Comparison of ENCODE assay signal across 17 cellular contexts in genomic region chr9:523444-523843, GRCh38. TPM values are rescaled to one million over a fixed set of nuclear protein-coding genes. Genes with fewer than 3 reads are reported as not detected.
A peak's percentile ranks its signal among the peaks of the same experiment; 100 is the strongest.
DNase-seq lines count a peak whose midpoint lies in the region; ATAC-seq and TF ChIP-seq lines count a peak whose summit lies in the region.
"Had no signal": no experiment of that assay in that cellular context is flagged by ENCODE, and none has a peak within 500 bp of the region (broad histone marks: within the 10 kb centered on the region; RNA-seq: fewer than 3 reads in every experiment).

No MANE protein-coding gene starts in this region.

- POLR2A ChIA-PET in MCF 10A (lab: Yijun Ruan, JAX): no interaction called here
- POLR2A ChIA-PET in WTC11 (lab: Charles Lee): no interaction called here

- no peaks in the 10 kb centered on the region for H3K9me3 ChIP-seq in breast epithelium
- H3K9me3 ChIP-seq in right cardiac atrium (ENCODE audit: control insufficient read depth, low read length): no peaks in the 10 kb centered on the region
- H3K9me3 ChIP-seq in uterus: no peaks in the 10 kb centered on the region
- H3K9me3 ChIP-seq: BLaER1 had no signal

- no peak overlapping the region for H3K4me3 ChIP-seq in breast epithelium
- H3K4me3 ChIP-seq in right cardiac atrium (ENCODE audit: low read length): no peak overlapping the region
- no peak overlapping the region for H3K4me3 ChIP-seq in uterus
- H3K4me3 ChIP-seq: BLaER1, PC-9 had no signal

- no peaks in the 10 kb centered on the region for H3K4me1 ChIP-seq in breast epithelium
- H3K4me1 ChIP-seq in right cardiac atrium (ENCODE audit: control insufficient read depth, insufficient read depth, low read length): peaks cover 12% of the 10 kb centered on the region
- H3K4me1 ChIP-seq in uterus: peaks cover 0 to 11% of the 10 kb centered on the region in 2 donors
- H3K4me1 ChIP-seq: BLaER1 had no signal

- CTCF ChIA-PET in MCF 10A (lab: Yijun Ruan, JAX) (no interaction called here), WTC11 (lab: Charles Lee) (no interaction called here)

- DNase-seq in MCF 10A (ENCODE audit: unreplicated experiment): no peak
- DNase-seq in breast epithelium (ENCODE audit: low spot score in 2 of 2): no peak
- DNase-seq in WTC11 (ENCODE audit: low spot score): no peak
- no peak for DNase-seq in right cardiac atrium
- no peak for DNase-seq in uterus
- no peak for DNase-seq in COLO668 (lab: John Stamatoyannopoulos, UW; ENCODE audit: unreplicated experiment)
- DNase-seq in hypothalamus (lab: John Stamatoyannopoulos, UW): no peak
- DNase-seq: CD4-positive, CD25-positive, alpha-beta regulatory T cell; Karpas-422; MV-4-11; NCI-H1105 treated with DMSO at 0.1 percent for 48 hours; NCI-H2029 treated with DMSO at 0.1 percent for 48 hours; NCI-H526 treated with DMSO at 0.1 percent for 48 hours; PC-9; SHP77 had no signal

- TF ChIP-seq POLR2A in breast epithelium (IDR thresholded peaks at IDR 0.05) (no peak), uterus (IDR thresholded peaks at IDR 0.05) (no peak)

- peaks cover 47% of the 10 kb centered on the region for H3K36me3 Mint-ChIP-seq in MCF 10A (ENCODE audit: insufficient read depth, unreplicated experiment)
- peaks cover 5% of the 10 kb centered on the region; the same call in 1 of the 2 replicates for H3K36me3 Mint-ChIP-seq in WTC11

- no peaks in the 10 kb centered on the region for H3K27me3 ChIP-seq in breast epithelium
- no peaks in the 10 kb centered on the region for H3K27me3 ChIP-seq in right cardiac atrium (ENCODE audit: control insufficient read depth, insufficient read depth)
- H3K27me3 ChIP-seq in uterus: no peaks in the 10 kb centered on the region
- H3K27me3 ChIP-seq: BLaER1 had no signal

- intact Hi-C loops in MCF 10A (cut with micrococcal nuclease): no loop called here
- intact Hi-C loops in breast epithelium (cut with DNase I; ENCODE audit: low total_unique reads): no loop called here
- intact Hi-C loops in right cardiac atrium (cut with DNase I): no loop called here
- intact Hi-C loops in uterus (cut with DNase I; ENCODE audit: low total_unique reads): no loop called here

- BruUV-seq in MCF 10A (replicated peaks; lab: Mats Ljungman, UMichigan): no TSS peak

- H3K27ac ChIP-seq in breast epithelium (no peak overlapping the region), right cardiac atrium (ENCODE audit: low read length) (peak overlapping the region; percentile 20), uterus (peak overlapping the region; percentile 52 to 85)
- H3K27ac ChIP-seq: BLaER1, PC-9 had no signal

- 96% methylated on average over 4 of the region's 4 CpGs for whole genome bisulfite sequencing in right cardiac atrium

- ATAC-seq in WTC11 (no peak), right cardiac atrium (peak; percentile 5 to 27)
- ATAC-seq: HepG2 had no signal

- H3K4me1 Mint-ChIP-seq in MCF 10A (ENCODE audit: insufficient read depth, unreplicated experiment) (peaks cover 26% of the 10 kb centered on the region), WTC11 (peaks cover 5% of the 10 kb centered on the region)

- H3K27me3 Mint-ChIP-seq in MCF 10A (ENCODE audit: insufficient read depth, unreplicated experiment): no peaks in the 10 kb centered on the region
- no peaks in the 10 kb centered on the region for H3K27me3 Mint-ChIP-seq in WTC11 (ENCODE audit: low read depth)

- H3K27ac Mint-ChIP-seq in MCF 10A (ENCODE audit: low read depth, unreplicated experiment) (peak overlapping the region; percentile 3), WTC11 (0 out of 2 replicates have a peak overlapping the region, but pooled peaks have one; percentile 5)

- H3K9me3 Mint-ChIP-seq in MCF 10A (ENCODE audit: unreplicated experiment) (no peaks in the 10 kb centered on the region), WTC11 (no peaks in the 10 kb centered on the region)
- H3K9me3 Mint-ChIP-seq: CD4-positive, CD25-positive, alpha-beta regulatory T cell had no signal

- H3K36me3 ChIP-seq in breast epithelium: no peaks in the 10 kb centered on the region
- no peaks in the 10 kb centered on the region for H3K36me3 ChIP-seq in uterus
- H3K36me3 ChIP-seq: BLaER1 had no signal

- H3K4me3 Mint-ChIP-seq in MCF 10A (ENCODE audit: unreplicated experiment) (no peak overlapping the region), WTC11 (no peak overlapping the region)
- H3K4me3 Mint-ChIP-seq: CD4-positive, CD25-positive, alpha-beta regulatory T cell had no signal

- TF ChIP-seq CTCF in MCF 10A (IDR thresholded peaks at IDR 0.05; ENCODE audit: unreplicated experiment) (no peak), breast epithelium (IDR thresholded peaks at IDR 0.05) (no peak), WTC11 (IDR thresholded peaks at IDR 0.05) (no peak), uterus (IDR thresholded peaks at IDR 0.05) (no peak)

TF ChIP-seq in WTC11, 78 proteins besides CTCF, POLR2A, EP300 and RAD21:
- TF ChIP-seq FOXK1 (CRISPR knock-in tag; IDR thresholded peaks at IDR 0.05) (no peak), ATF2 (CRISPR knock-in tag; IDR thresholded peaks at IDR 0.05; ENCODE audit: borderline replicate concordance, low read depth) (no peak), JAZF1 (CRISPR knock-in tag; IDR thresholded peaks at IDR 0.05) (no peak), E2F5 (CRISPR knock-in tag; IDR thresholded peaks at IDR 0.05) (no peak), NR1H2 (CRISPR knock-in tag; IDR thresholded peaks at IDR 0.05) (no peak), ZSCAN18 (CRISPR knock-in tag; IDR thresholded peaks at IDR 0.05) (no peak), OVOL2 (CRISPR knock-in tag; IDR thresholded peaks at IDR 0.05; ENCODE audit: borderline replicate concordance) (no peak)

RNA-seq across cellular contexts. Expression of gene KANK1, which starts 18.9 kb away (rescaled TPM):
- total RNA-seq in MCF 10A (2022) (46.0 and 56.1 TPM in 2 replicates), breast epithelium (10 to 100 TPM; 59.4 to 76.7 (median 64.9) TPM), WTC11 (2021) (24.8 to 26.1 TPM (median 25.1 TPM) in 3 replicates), right cardiac atrium (100 to 1,000 TPM; 135 to 178 (median 154) TPM), uterus (10 to 100 TPM; 39.1 to 73.8 (median 50.6) TPM)
- 83.6 TPM for polyA plus RNA-seq in right cardiac atrium

Comparison
In these comparisons a context has a peak if more than half of its experiments do, and no peak if none do; other contexts are left out.
1. H3K27ac ChIP-seq: peak in right cardiac atrium (single experiment) and uterus (2 of 2); none in breast epithelium (0 of 2).